Comparison of ENCODE assay signal across 8 cellular contexts in genomic region chr10:133260895-133261725, GRCh38. TPM values are rescaled to one million over a fixed set of nuclear protein-coding genes. Genes with fewer than 3 reads are reported as not detected.
DNase-seq lines count a peak whose midpoint lies in the region; ATAC-seq and TF ChIP-seq lines count a peak whose summit lies in the region.

No MANE protein-coding gene starts in this region.

- H3K4me3 ChIP-seq in AG04449 (ENCODE audit: low read depth, low read length) (peak overlapping the region; percentile 58), psoas muscle (peak overlapping the region; percentile 90)

- H3K27ac ChIP-seq in psoas muscle = peak overlapping the region; percentile 92

- no peaks in the 10 kb centered on the region for H3K36me3 ChIP-seq in psoas muscle (ENCODE audit: insufficient read depth in 1 of 2, low read depth in 1 of 2)

- 17 to 26% (median 20%) methylated on average over 44 to 50 of the region's 50 CpGs for WGBS in psoas muscle, 3 donors

- no peaks in the 10 kb centered on the region for H3K27me3 ChIP-seq in psoas muscle (ENCODE audit: insufficient read depth in 3 of 3, low read length in 2 of 3)

- peaks cover 15% of the 10 kb centered on the region for H3K4me1 ChIP-seq in psoas muscle

- DNase-seq in AG04449 (ENCODE audit: low read depth, low spot score) (no peak), RPMI7951 (ENCODE audit: low read depth) (peak; percentile 50), Right ventricle myocardium superior (peak; percentile 80), psoas muscle (peak; percentile 61 to 82), iPS-NIHi7 (ENCODE audit: extremely low spot score) (no peak)
- peak; percentile 58 for DNase-seq in activated gamma-delta T cell treated with anti-CD3 and anti-CD28 coated beads, Interleukin-2, amount 50 U/mL, for 16 hours (ENCODE audit: low read depth)

- intact Hi-C loops in Right ventricle myocardium superior (cut with DNase I) = no loop called here
- intact Hi-C loops in psoas muscle (cut with DNase I) = loop anchor here in 1 of 2 donors (2.0 kb wide), 1 partner anchor 48 kb away; the partner anchor contains the start of genes TUBGCP2 and ZNF511

- ATAC-seq in GM18517 (IDR thresholded peaks at IDR 0.05; ENCODE audit: unreplicated experiment) (peak; percentile 55), HG02973 (IDR thresholded peaks at IDR 0.05; ENCODE audit: unreplicated experiment) (peak; percentile 41), Right ventricle myocardium superior (ENCODE audit: poor library complexity) (peak; percentile 68), psoas muscle (peak; percentile 57 to 74 (median 64))

- TF ChIP-seq CTCF in AG04449 (IDR thresholded peaks at IDR 0.05; ENCODE audit: insufficient read depth, low read length, missing control alignments) (no peak), psoas muscle (IDR thresholded peaks at IDR 0.05) (no peak)

- CTCF ChIA-PET in AG04449 (lab: Yijun Ruan, JAX) = no interaction called here

- POLR2A ChIA-PET in AG04449 (lab: Yijun Ruan, JAX) = no interaction called here

- H3K9me3 ChIP-seq in psoas muscle = no peaks in the 10 kb centered on the region

RNA-seq across cellular contexts. Expression of gene ADAM8, which starts 15.6 kb away (rescaled TPM):
- total RNA-seq in RPMI7951 (2014; rRNA removed; shearing (Covaris generic)) = 3.8 and 6.3 TPM in 2 replicates
- total RNA-seq in Right ventricle myocardium superior (2.5 TPM), psoas muscle (1 to 10 TPM; 2.2 to 2.8 (median 2.5) TPM)
- under 1 TPM; 0.21 to 0.94 (median 0.29) TPM for polyA plus RNA-seq in psoas muscle

RNA-seq across cellular contexts. Expression of gene VENTX, which starts 23.5 kb away (rescaled TPM):
- total RNA-seq in RPMI7951 (2014; rRNA removed; shearing (Covaris generic)) = not detected in 2 replicates
- total RNA-seq in Right ventricle myocardium superior = 0.43 TPM
- total RNA-seq in psoas muscle = under 1 TPM; 0.21 to 0.32 (median 0.27) TPM
- under 1 TPM; 0.03 to 0.34 (median 0.13) TPM for polyA plus RNA-seq in psoas muscle

RNA-seq across cellular contexts. Expression of gene UTF1, which starts 31.1 kb away (rescaled TPM):
- not detected in 2 replicates for total RNA-seq in RPMI7951 (2014; rRNA removed; shearing (Covaris generic))
- total RNA-seq in Right ventricle myocardium superior = not detected
- total RNA-seq in psoas muscle = not detected
- polyA plus RNA-seq in psoas muscle = not detected

RNA-seq across cellular contexts. Expression of gene TUBGCP2, which starts 47.6 kb away (rescaled TPM):
- total RNA-seq in RPMI7951 (2014; rRNA removed; shearing (Covaris generic)) = 42.0 and 43.3 TPM in 2 replicates
- total RNA-seq in Right ventricle myocardium superior = 38.5 TPM
- total RNA-seq in psoas muscle = 10 to 100 TPM; 31.0 to 53.2 (median 41.1) TPM
- 10 to 100 TPM; 20.3 to 33.8 (median 25.1) TPM for polyA plus RNA-seq in psoas muscle

RNA-seq across cellular contexts. Expression of gene ZNF511, which starts 47.6 kb away (rescaled TPM):
- 33.9 and 57.6 TPM in 2 replicates for total RNA-seq in RPMI7951 (2014; rRNA removed; shearing (Covaris generic))
- total RNA-seq in Right ventricle myocardium superior = 44.8 TPM
- 10 to 100 TPM; 47.6 to 64.2 (median 54.0) TPM for total RNA-seq in psoas muscle
- 10 to 100 TPM; 43.2 to 51.3 (median 44.7) TPM for polyA plus RNA-seq in psoas muscle

Comparison
In these comparisons a context has a peak if more than half of its experiments do, and no peak if none do; other contexts are left out.
1. DNase-seq: peak in RPMI7951 (single experiment), activated gamma-delta T cell treated with anti-CD3 and anti-CD28 coated beads, Interleukin-2, amount 50 U/mL, for 16 hours (single experiment), Right ventricle myocardium superior (single experiment) and psoas muscle (2 of 2); none in AG04449 (single experiment) and iPS-NIHi7 (single experiment).
2. Peak in every context shown above with its lines, with median percentiles within 50 percentile points of each other: ATAC-seq.